Comparison of ENCODE assay signal across 3 cellular contexts in genomic region chr14:53218161-53218560, GRCh38.
TF ChIP-seq lines count a peak whose summit lies in the region.

No MANE protein-coding gene starts in this region.

TF ChIP-seq in SK-N-SH, 30 proteins besides CTCF, POLR2A, EP300 and RAD21 (continued from another document):
- TF ChIP-seq NFIC (IDR thresholded peaks at IDR 0.05; ENCODE audit: borderline replicate concordance) (no peak), USF2 (IDR thresholded peaks at IDR 0.05; ENCODE audit: borderline replicate concordance, low read depth, low read length) (no peak), JUND (IDR thresholded peaks at IDR 0.05) (no peak), MXI1 (IDR thresholded peaks at IDR 0.05; ENCODE audit: low read depth, low read length) (no peak), GATA2 (CRISPR knock-in tag; IDR thresholded peaks at IDR 0.05) (no peak), MAX (IDR thresholded peaks at IDR 0.05; ENCODE audit: low read depth) (no peak)

TF ChIP-seq in SK-N-SH treated with all-trans-retinoic acid at 6 μM for 48 hours, 23 proteins besides CTCF, POLR2A, EP300 and RAD21 (continued from another document):
- TF ChIP-seq CREB5 (CRISPR knock-in tag; IDR thresholded peaks at IDR 0.05; ENCODE audit: low read depth) (no peak), ZC3H10 (CRISPR knock-in tag; IDR thresholded peaks at IDR 0.05) (no peak), OSR1 (CRISPR knock-in tag; IDR thresholded peaks at IDR 0.05) (no peak), TCF4 (CRISPR knock-in tag; IDR thresholded peaks at IDR 0.05; ENCODE audit: borderline replicate concordance) (no peak), ISL1 (CRISPR knock-in tag; IDR thresholded peaks at IDR 0.05) (no peak), PATZ1 (CRISPR knock-in tag; IDR thresholded peaks at IDR 0.05; ENCODE audit: borderline replicate concordance) (no peak), TSHZ2 (CRISPR knock-in tag; IDR thresholded peaks at IDR 0.05) (no peak)

TF ChIP-seq in WTC11, 78 proteins besides CTCF, POLR2A, EP300 and RAD21 (continued from another document):
- TF ChIP-seq ZNF138 (CRISPR knock-in tag; conservative IDR thresholded peaks at IDR 0.05) (no peak), ZNF512 (CRISPR knock-in tag; IDR thresholded peaks at IDR 0.05; ENCODE audit: borderline replicate concordance) (no peak), ZBTB21 (CRISPR knock-in tag; IDR thresholded peaks at IDR 0.05; ENCODE audit: borderline replicate concordance) (no peak), ZNF219 (CRISPR knock-in tag; IDR thresholded peaks at IDR 0.05; ENCODE audit: borderline replicate concordance) (no peak)
